Comparison of ENCODE assay signal across 9 cellular contexts in genomic region chr9:37591775-37592107, GRCh38. TPM values are rescaled to one million over a fixed set of nuclear protein-coding genes. Genes with fewer than 3 reads are reported as not detected.
DNase-seq lines count a peak whose midpoint lies in the region; ATAC-seq and TF ChIP-seq lines count a peak whose summit lies in the region.
"Had no signal": no experiment of that assay in that cellular context is flagged by ENCODE, and none has a peak within 500 bp of the region (broad histone marks: within the 10 kb centered on the region; RNA-seq: fewer than 3 reads in every experiment).

No MANE protein-coding gene starts in this region.

- H3K27ac ChIP-seq in Panc1 (ENCODE audit: low read length) (peak overlapping the region; percentile 94), esophagus (ENCODE audit: low read depth in 2 of 2, low read length in 1 of 2) (peak overlapping the region in 1 of 2 donors; percentile 94), sigmoid colon (peak overlapping the region; percentile 81 to 90 (median 84))

- H3K9me3 ChIP-seq in Panc1 (ENCODE audit: control insufficient read depth, insufficient read depth, low read depth, low read length), result no peaks in the 10 kb centered on the region
- H3K9me3 ChIP-seq in esophagus (ENCODE audit: control insufficient read depth in 2 of 2, insufficient read depth in 1 of 2, low read depth in 1 of 2, low read length in 1 of 2), result no peaks in the 10 kb centered on the region
- H3K9me3 ChIP-seq in sigmoid colon, result no peaks in the 10 kb centered on the region

- no peak for TF ChIP-seq POLR2A in sigmoid colon (IDR thresholded peaks at IDR 0.05)

- H3K4me1 ChIP-seq in Panc1 (ENCODE audit: control insufficient read depth, insufficient read depth, low read length), result peaks cover 26% of the 10 kb centered on the region
- H3K4me1 ChIP-seq in esophagus (ENCODE audit: control insufficient read depth in 2 of 2, insufficient read depth in 2 of 2, low read length in 1 of 2), result peaks cover 0 to 4% of the 10 kb centered on the region in 2 donors
- peaks cover 0 to 48% (median 28%) of the 10 kb centered on the region in 4 donors for H3K4me1 ChIP-seq in sigmoid colon

- 3 to 4% methylated on average over 13 of the region's 13 CpGs for WGBS in esophagus, 2 donors
- 1 to 3% methylated on average over 13 of the region's 13 CpGs for WGBS in sigmoid colon, 2 donors

- H3K4me3 ChIP-seq in GM12875 (ENCODE audit: low read depth, low read length) (peak overlapping the region; percentile 98), Panc1 (ENCODE audit: low read depth in 2 of 2, low read length in 2 of 2) (peak overlapping the region; percentile 74 to 95), esophagus (ENCODE audit: low read depth in 1 of 2, low read length in 2 of 2) (peak overlapping the region; percentile 98 to 100), sigmoid colon (peak overlapping the region; percentile 82 to 86 (median 85))

- no TSS peak for BruUV-seq in Panc1 (replicated peaks; lab: Mats Ljungman, UMichigan)

- CTCF ChIA-PET in Panc1 (lab: Charles Lee), result no interaction called here

- H3K27me3 ChIP-seq in Panc1 (ENCODE audit: control insufficient read depth, insufficient read depth, low read length) (peaks cover 13% of the 10 kb centered on the region), esophagus (ENCODE audit: control insufficient read depth in 1 of 2, insufficient read depth in 2 of 2, low read length in 2 of 2) (no peaks in the 10 kb centered on the region), sigmoid colon (no peaks in the 10 kb centered on the region)

- peaks cover 23% of the 10 kb centered on the region for H3K36me3 ChIP-seq in Panc1 (ENCODE audit: control insufficient read depth, insufficient read depth, low read length)
- no peaks in the 10 kb centered on the region for H3K36me3 ChIP-seq in esophagus (ENCODE audit: control insufficient read depth in 2 of 2, insufficient read depth in 2 of 2, low read length in 1 of 2)
- peaks cover 0 to 25% (median 8%) of the 10 kb centered on the region in 4 donors for H3K36me3 ChIP-seq in sigmoid colon

- no peak for TF ChIP-seq CTCF in GM12875 (IDR thresholded peaks at IDR 0.05; ENCODE audit: borderline replicate concordance, insufficient read depth, low read depth, low read length)
- TF ChIP-seq CTCF in Panc1 (IDR thresholded peaks at IDR 0.05), result no peak
- no peak for TF ChIP-seq CTCF in sigmoid colon (IDR thresholded peaks at IDR 0.05)

- peak; percentile 18; the same call in 1 of the 2 replicates for ATAC-seq in Panc1
- ATAC-seq in HG03469 (IDR thresholded peaks at IDR 0.05; ENCODE audit: unreplicated experiment), result no peak
- ATAC-seq in HG03045 (IDR thresholded peaks at IDR 0.05; ENCODE audit: unreplicated experiment), result no peak

- POLR2A ChIA-PET in Panc1 (lab: Charles Lee), result interaction anchor here (0.7 to 2.5 kb wide), 4 partner anchors 13 to 581 kb away, joined by 3 to 7 read pairs (median 4); no protein-coding TSS in a partner anchor

- in situ Hi-C loops in Panc1 (cut with HindIII; ENCODE audit: low pct_unique_long_range_greater_than_20kb, low sequenced_read_pairs), result no loop called here

- no peak for DNase-seq in Panc1 (ENCODE audit: low read depth, low spot score)
- no peak for DNase-seq in sigmoid colon
- no peak for DNase-seq in cerebellum (ENCODE audit: low spot score)
- no peak for DNase-seq in NCI-H345 (lab: John Stamatoyannopoulos, UW)

- intact Hi-C loops in Panc1 (cut with micrococcal nuclease; ENCODE audit: unreplicated experiment) (loop anchor here (5.0 kb wide), 1 partner anchor 156 kb away; no protein-coding TSS in a partner anchor), sigmoid colon (cut with DNase I) (loop anchor here (2.0 to 10.0 kb wide), 6 partner anchors 15 to 803 kb away; partner anchors contain the start of genes ALDH1B1, DCAF10, FBXO10 and GRHPR)

- no peak for TF ChIP-seq EP300 in sigmoid colon (IDR thresholded peaks at IDR 0.05)

RNA-seq across cellular contexts. Expression of gene TOMM5, which starts 0.7 kb away (rescaled TPM):
- 333 TPM for total RNA-seq in Panc1 (2021; ENCODE audit: unreplicated experiment)
- 307 TPM for polyA plus RNA-seq in Panc1 (2012; ENCODE audit: insufficient read length)
- polyA plus RNA-seq in esophagus, result 100 to 1,000 TPM in 1 of 2 donors, 10 to 100 TPM in 1; 93.3 to 113 TPM
- 100 to 1,000 TPM in 3 of 4 donors, 10 to 100 TPM in 1; 69.2 to 173 (median 134) TPM for total RNA-seq in sigmoid colon
- polyA plus RNA-seq in sigmoid colon, result 100 to 1,000 TPM; 106 to 140 (median 138) TPM
- total RNA-seq in cerebellum, result 75.9 TPM

RNA-seq across cellular contexts. Expression of gene FBXO10, which starts 15.6 kb away (rescaled TPM):
- total RNA-seq in Panc1 (2021; ENCODE audit: unreplicated experiment) (39.8 TPM), sigmoid colon (10 to 100 TPM; 14.8 to 19.4 (median 16.3) TPM), cerebellum (16.5 TPM)
- polyA plus RNA-seq in Panc1 (2012; ENCODE audit: insufficient read length), result 37.8 TPM
- polyA plus RNA-seq in esophagus (1 to 10 TPM; 2.1 to 3.0 TPM), sigmoid colon (1 to 10 TPM in 1 of 3 donors, under 1 TPM in 2; 0.60 to 4.1 (median 0.69) TPM)

RNA-seq across cellular contexts. Expression of gene FRMPD1, which starts 59.0 kb away (rescaled TPM):
- total RNA-seq in Panc1 (2021; ENCODE audit: unreplicated experiment) (0.21 TPM), sigmoid colon (under 1 TPM; 0.16 to 0.71 (median 0.34) TPM), cerebellum (3.1 TPM)
- 0.18 TPM for polyA plus RNA-seq in Panc1 (2012; ENCODE audit: insufficient read length)
- polyA plus RNA-seq in esophagus (under 1 TPM; 0.04 to 0.12 TPM), sigmoid colon (under 1 TPM in 1 of 3 donors, not detected in 2; 0.20 TPM)
- total RNA-seq: RPMI7951 had no signal
